ENCODE assay signal across 31 cellular contexts in the genomic region with DNA sequence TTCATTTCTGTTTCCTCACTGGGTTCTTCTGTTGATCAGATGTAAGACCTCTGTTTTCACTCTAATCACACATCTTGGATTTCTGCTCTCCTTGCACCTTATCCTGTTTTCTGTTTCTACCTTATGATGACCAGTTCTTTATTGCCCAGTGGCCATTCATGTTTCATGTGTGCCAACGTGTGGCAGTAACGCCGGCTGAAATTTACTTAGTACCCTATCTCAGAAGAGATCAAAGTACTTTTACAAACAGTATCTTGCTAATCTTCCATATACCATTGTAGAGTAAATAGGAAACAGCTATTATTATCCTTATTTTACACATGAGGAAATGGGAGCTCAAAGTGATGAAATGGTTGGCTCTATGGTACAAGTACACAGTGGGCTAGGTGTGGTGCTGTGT.
"Had no signal": no experiment of that assay in that cellular context is flagged by ENCODE, and none has a peak within 500 bp of the region (broad histone marks: within the 10 kb centered on the region; RNA-seq: fewer than 3 reads in every experiment).

No MANE protein-coding gene starts in this region.

- H3K36me3 ChIP-seq: ascending aorta, cardiac muscle cell, WERI-Rb-1 had no signal

- H3K27ac ChIP-seq: ascending aorta, cardiac muscle cell, WERI-Rb-1 had no signal

- H3K9me3 ChIP-seq: ascending aorta had no signal

- H3K4me1 ChIP-seq: ascending aorta had no signal

- ATAC-seq: activated CD4-positive, alpha-beta T cell treated with anti-CD3 and anti-CD28 coated beads for 36 hours; activated CD4-positive, CD25-positive, alpha-beta regulatory T cell treated with anti-CD3 and anti-CD28 coated beads, Interleukin-2, amount 50 U/mL, for 24 hours; activated CD8-positive, alpha-beta T cell treated with anti-CD3 and anti-CD28 coated beads for 36 hours; activated naive CD8-positive, alpha-beta T cell treated with anti-CD3 and anti-CD28 coated beads, Interleukin-2, amount 50 U/mL, for 24 hours; activated T-cell treated with anti-CD3 and anti-CD28 coated beads, Interleukin-2, amount 50 U/mL, for 4 hours; activated T-cell treated with anti-CD3 and anti-CD28 coated beads, Interleukin-2, amount 50 U/mL, for 72 hours; activated T-helper 17 cell treated with anti-CD3 and anti-CD28 coated beads, Interleukin-2, amount 50 U/mL, for 72 hours; T-cell; WTC11 had no signal

- DNase-seq: activated CD4-positive, alpha-beta T cell treated with anti-CD3 and anti-CD28 coated beads for 1 hour; activated CD4-positive, alpha-beta T cell treated with anti-CD3 and anti-CD28 coated beads for 36 hours; activated CD4-positive, alpha-beta T cell treated with anti-CD3 and anti-CD28 coated beads for 48 hours; activated CD4-positive, alpha-beta T cell treated with anti-CD3 and anti-CD28 coated beads, Interleukin-2, amount 50 U/mL, for 1 hour; activated CD4-positive, alpha-beta T cell treated with anti-CD3 and anti-CD28 coated beads, Interleukin-2, amount 50 U/mL, for 48 hours; activated CD4-positive, CD25-positive, alpha-beta regulatory T cell; activated CD8-positive, alpha-beta memory T cell treated with anti-CD3 and anti-CD28 coated beads, Interleukin-2, amount 50 U/mL, for 4 hours; activated CD8-positive, alpha-beta T cell treated with anti-CD3 and anti-CD28 coated beads for 36 hours; activated effector memory CD4-positive, alpha-beta T cell treated with anti-CD3 and anti-CD28 coated beads, Interleukin-2, amount 50 U/mL, for 16 hours; activated gamma-delta T cell treated with Interleukin-2 at 50 U/mL for 16 hours; activated naive CD4-positive, alpha-beta T cell; activated naive CD4-positive, alpha-beta T cell treated with anti-CD3 and anti-CD28 coated beads for 36 hours; activated naive CD8-positive, alpha-beta T cell treated with anti-CD3 and anti-CD28 coated beads, Interleukin-2, amount 10 ng/mL, durations not matched to agents 7 days and 5 days; activated naive CD8-positive, alpha-beta T cell treated with anti-CD3 and anti-CD28 coated beads, Interleukin-2, amount 50 U/mL, for 24 hours; activated T-cell treated with anti-CD3 and anti-CD28 coated beads for 4 hours; activated T-cell treated with anti-CD3 and anti-CD28 coated beads, Interleukin-2, amount 50 U/mL, for 1 hour; activated T-cell treated with anti-CD3 and anti-CD28 coated beads, Interleukin-2, amount 50 U/mL, for 4 hours; activated T-cell treated with anti-CD3 and anti-CD28 coated beads, Interleukin-2, amount 50 U/mL, for 72 hours; amygdala; anterior cingulate cortex; caudate nucleus; cerebellar nuclear complex; T-cell; T-helper 2 cell; T-helper 9 cell; WERI-Rb-1 had no signal

- H3K27me3 ChIP-seq: ascending aorta had no signal

- H3K4me3 ChIP-seq: ascending aorta, cardiac muscle cell had no signal
